ENCODE assay signal across 15 cellular contexts in genomic region chr2:6071536-6071935, GRCh38.
DNase-seq lines count a peak whose midpoint lies in the region; ATAC-seq and TF ChIP-seq lines count a peak whose summit lies in the region.
"Had no signal": no experiment of that assay in that cellular context is flagged by ENCODE, and none has a peak within 500 bp of the region (broad histone marks: within the 10 kb centered on the region; RNA-seq: fewer than 3 reads in every experiment).

No MANE protein-coding gene starts in this region.

- no peaks in the 10 kb centered on the region for H3K9me3 Mint-ChIP-seq in nephron progenitor cell
- H3K9me3 Mint-ChIP-seq: CD8-positive, alpha-beta T cell; H9; T-helper 2 cell treated with Interferon-gamma antibody and Interleukin-4, amounts not matched to agents 5 μg/mL and 100 μg/mL, for 36 hours had no signal

- H3K9me3 ChIP-seq in colonic mucosa: no peaks in the 10 kb centered on the region
- H3K9me3 ChIP-seq: Peyer's patch had no signal

- no peak overlapping the region for H3K4me3 ChIP-seq in colonic mucosa
- H3K4me3 ChIP-seq: Peyer's patch had no signal

- H3K27me3 Mint-ChIP-seq in nephron progenitor cell (ENCODE audit: low read depth, poor library complexity): peaks cover 1% of the 10 kb centered on the region

- no peaks in the 10 kb centered on the region for H3K36me3 Mint-ChIP-seq in nephron progenitor cell (ENCODE audit: low read depth)
- H3K36me3 Mint-ChIP-seq: CD8-positive, alpha-beta T cell had no signal

- TF ChIP-seq CTCF in nephron progenitor cell (IDR thresholded peaks at IDR 0.05) (no peak), colonic mucosa (IDR thresholded peaks at IDR 0.05) (no peak)

- H3K27ac ChIP-seq in colonic mucosa: no peak overlapping the region
- H3K27ac ChIP-seq: Peyer's patch had no signal

- H3K27me3 ChIP-seq in colonic mucosa: no peaks in the 10 kb centered on the region
- H3K27me3 ChIP-seq: Peyer's patch had no signal

- no peak for ATAC-seq in GM21423 (IDR thresholded peaks at IDR 0.05; ENCODE audit: unreplicated experiment)
- ATAC-seq: CD8-positive, alpha-beta T cell had no signal

- peaks cover 80% of the 10 kb centered on the region for H3K4me1 Mint-ChIP-seq in nephron progenitor cell

- intact Hi-C loops in colonic mucosa (cut with DNase I): no loop called here

- DNase-seq in NCI-H1092 (lab: John Stamatoyannopoulos, UW) (peak; percentile 11), NCI-H146 (lab: John Stamatoyannopoulos, UW) (peak; percentile 20), NCI-H345 (lab: John Stamatoyannopoulos, UW) (peak; percentile 78), nephron progenitor cell (no peak), kidney tubule cell (ENCODE audit: low spot score) (no peak), colonic mucosa (no peak)
- DNase-seq: CD8-positive, alpha-beta T cell; H9; KG1; NCI-H446; NCI-H774; Peyer's patch; Right ventricle myocardium superior had no signal

- peak overlapping the region; percentile 28 for H3K4me3 Mint-ChIP-seq in nephron progenitor cell
- H3K4me3 Mint-ChIP-seq: CD8-positive, alpha-beta T cell; H9; T-helper 2 cell treated with Interferon-gamma antibody and Interleukin-4, amounts not matched to agents 5 μg/mL and 100 μg/mL, for 36 hours had no signal

- no peak overlapping the region for H3K27ac Mint-ChIP-seq in nephron progenitor cell
- H3K27ac Mint-ChIP-seq: CD8-positive, alpha-beta T cell; H9; T-helper 2 cell treated with Interferon-gamma antibody and Interleukin-4, amounts not matched to agents 5 μg/mL and 100 μg/mL, for 36 hours had no signal

- no peaks in the 10 kb centered on the region for H3K4me1 ChIP-seq in colonic mucosa

- H3K36me3 ChIP-seq in colonic mucosa: no peaks in the 10 kb centered on the region
- H3K36me3 ChIP-seq: Peyer's patch had no signal

- H3K9ac ChIP-seq in colonic mucosa (ENCODE audit: low read depth in 2 of 2, low read length in 2 of 2): no peak overlapping the region

Comparison
In these comparisons a context has a peak if more than half of its experiments do, and no peak if none do; other contexts are left out.
1. DNase-seq: peak in NCI-H1092 (single experiment), NCI-H146 (single experiment) and NCI-H345 (single experiment); none in nephron progenitor cell (single experiment), kidney tubule cell (single experiment) and colonic mucosa (single experiment).